2 cellular contexts compared by ENCODE assay signal in the genomic region with DNA sequence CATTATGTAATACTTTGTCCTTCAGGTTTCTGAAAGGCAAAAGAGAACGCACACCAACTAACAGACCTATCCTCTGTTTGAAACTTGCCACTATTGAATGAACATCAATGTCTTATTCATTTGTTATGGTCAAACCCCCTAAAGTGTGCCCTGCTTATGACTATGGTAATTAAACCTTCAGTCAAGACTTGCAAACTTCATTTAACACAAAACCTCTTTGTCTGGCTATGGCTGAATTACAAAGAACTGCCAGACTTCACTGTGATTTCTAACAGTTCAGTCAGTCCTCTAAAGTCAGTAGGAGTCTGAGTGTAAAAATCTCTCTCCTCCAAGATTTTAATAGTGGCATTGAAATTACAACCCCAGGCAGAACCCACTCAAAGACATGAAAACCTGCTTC.
TF ChIP-seq lines count a peak whose summit lies in the region.

No MANE protein-coding gene starts in this region.

TF ChIP-seq in GM23338, 12 proteins besides CTCF, POLR2A, EP300 and RAD21 (continued from another document):
- TF ChIP-seq, protein P1, sequence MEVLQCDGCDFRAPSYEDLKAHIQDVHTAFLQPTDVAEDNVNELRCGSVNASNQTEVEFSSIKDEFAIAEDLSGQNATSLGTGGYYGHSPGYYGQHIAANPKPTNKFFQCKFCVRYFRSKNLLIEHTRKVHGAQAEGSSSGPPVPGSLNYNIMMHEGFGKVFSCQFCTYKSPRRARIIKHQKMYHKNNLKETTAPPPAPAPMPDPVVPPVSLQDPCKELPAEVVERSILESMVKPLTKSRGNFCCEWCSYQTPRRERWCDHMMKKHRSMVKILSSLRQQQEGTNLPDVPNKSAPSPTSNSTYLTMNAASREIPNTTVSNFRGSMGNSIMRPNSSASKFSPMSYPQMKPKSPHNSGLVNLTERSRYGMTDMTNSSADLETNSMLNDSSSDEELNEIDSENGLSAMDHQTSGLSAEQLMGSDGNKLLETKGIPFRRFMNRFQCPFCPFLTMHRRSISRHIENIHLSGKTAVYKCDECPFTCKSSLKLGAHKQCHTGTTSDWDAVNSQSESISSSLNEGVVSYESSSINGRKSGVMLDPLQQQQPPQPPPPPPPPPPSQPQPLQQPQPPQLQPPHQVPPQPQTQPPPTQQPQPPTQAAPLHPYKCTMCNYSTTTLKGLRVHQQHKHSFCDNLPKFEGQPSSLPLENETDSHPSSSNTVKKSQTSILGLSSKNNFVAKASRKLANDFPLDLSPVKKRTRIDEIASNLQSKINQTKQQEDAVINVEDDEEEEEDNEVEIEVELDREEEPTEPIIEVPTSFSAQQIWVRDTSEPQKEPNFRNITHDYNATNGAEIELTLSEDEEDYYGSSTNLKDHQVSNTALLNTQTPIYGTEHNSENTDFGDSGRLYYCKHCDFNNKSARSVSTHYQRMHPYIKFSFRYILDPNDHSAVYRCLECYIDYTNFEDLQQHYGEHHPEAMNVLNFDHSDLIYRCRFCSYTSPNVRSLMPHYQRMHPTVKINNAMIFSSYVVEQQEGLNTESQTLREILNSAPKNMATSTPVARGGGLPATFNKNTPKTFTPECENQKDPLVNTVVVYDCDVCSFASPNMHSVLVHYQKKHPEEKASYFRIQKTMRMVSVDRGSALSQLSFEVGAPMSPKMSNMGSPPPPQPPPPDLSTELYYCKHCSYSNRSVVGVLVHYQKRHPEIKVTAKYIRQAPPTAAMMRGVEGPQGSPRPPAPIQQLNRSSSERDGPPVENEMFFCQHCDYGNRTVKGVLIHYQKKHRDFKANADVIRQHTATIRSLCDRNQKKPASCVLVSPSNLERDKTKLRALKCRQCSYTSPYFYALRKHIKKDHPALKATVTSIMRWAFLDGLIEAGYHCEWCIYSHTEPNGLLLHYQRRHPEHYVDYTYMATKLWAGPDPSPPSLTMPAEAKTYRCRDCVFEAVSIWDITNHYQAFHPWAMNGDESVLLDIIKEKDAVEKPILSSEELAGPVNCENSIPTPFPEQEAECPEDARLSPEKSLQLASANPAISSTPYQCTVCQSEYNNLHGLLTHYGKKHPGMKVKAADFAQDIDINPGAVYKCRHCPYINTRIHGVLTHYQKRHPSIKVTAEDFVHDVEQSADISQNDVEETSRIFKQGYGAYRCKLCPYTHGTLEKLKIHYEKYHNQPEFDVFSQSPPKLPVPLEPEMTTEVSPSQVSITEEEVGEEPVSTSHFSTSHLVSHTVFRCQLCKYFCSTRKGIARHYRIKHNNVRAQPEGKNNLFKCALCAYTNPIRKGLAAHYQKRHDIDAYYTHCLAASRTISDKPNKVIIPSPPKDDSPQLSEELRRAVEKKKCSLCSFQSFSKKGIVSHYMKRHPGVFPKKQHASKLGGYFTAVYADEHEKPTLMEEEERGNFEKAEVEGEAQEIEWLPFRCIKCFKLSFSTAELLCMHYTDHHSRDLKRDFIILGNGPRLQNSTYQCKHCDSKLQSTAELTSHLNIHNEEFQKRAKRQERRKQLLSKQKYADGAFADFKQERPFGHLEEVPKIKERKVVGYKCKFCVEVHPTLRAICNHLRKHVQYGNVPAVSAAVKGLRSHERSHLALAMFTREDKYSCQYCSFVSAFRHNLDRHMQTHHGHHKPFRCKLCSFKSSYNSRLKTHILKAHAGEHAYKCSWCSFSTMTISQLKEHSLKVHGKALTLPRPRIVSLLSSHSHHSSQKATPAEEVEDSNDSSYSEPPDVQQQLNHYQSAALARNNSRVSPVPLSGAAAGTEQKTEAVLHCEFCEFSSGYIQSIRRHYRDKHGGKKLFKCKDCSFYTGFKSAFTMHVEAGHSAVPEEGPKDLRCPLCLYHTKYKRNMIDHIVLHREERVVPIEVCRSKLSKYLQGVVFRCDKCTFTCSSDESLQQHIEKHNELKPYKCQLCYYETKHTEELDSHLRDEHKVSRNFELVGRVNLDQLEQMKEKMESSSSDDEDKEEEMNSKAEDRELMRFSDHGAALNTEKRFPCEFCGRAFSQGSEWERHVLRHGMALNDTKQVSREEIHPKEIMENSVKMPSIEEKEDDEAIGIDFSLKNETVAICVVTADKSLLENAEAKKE (CRISPR knock-in tag; IDR thresholded peaks at IDR 0.05), result no peak
- no peak for TF ChIP-seq EZH2 (IDR thresholded peaks at IDR 0.05; ENCODE audit: low read depth, unreplicated experiment)
- TF ChIP-seq, protein P2, sequence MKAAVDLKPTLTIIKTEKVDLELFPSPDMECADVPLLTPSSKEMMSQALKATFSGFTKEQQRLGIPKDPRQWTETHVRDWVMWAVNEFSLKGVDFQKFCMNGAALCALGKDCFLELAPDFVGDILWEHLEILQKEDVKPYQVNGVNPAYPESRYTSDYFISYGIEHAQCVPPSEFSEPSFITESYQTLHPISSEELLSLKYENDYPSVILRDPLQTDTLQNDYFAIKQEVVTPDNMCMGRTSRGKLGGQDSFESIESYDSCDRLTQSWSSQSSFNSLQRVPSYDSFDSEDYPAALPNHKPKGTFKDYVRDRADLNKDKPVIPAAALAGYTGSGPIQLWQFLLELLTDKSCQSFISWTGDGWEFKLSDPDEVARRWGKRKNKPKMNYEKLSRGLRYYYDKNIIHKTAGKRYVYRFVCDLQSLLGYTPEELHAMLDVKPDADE (IDR thresholded peaks at IDR 0.05), result no peak

TF ChIP-seq in IMR-90, 13 proteins besides CTCF, POLR2A, EP300 and RAD21 (continued from another document):
- TF ChIP-seq RCOR1 (IDR thresholded peaks at IDR 0.05; ENCODE audit: insufficient replicate concordance, low read length), result no peak
- no peak for TF ChIP-seq SMC3 (IDR thresholded peaks at IDR 0.05; ENCODE audit: low read depth, low read length)
- TF ChIP-seq, protein P3, sequence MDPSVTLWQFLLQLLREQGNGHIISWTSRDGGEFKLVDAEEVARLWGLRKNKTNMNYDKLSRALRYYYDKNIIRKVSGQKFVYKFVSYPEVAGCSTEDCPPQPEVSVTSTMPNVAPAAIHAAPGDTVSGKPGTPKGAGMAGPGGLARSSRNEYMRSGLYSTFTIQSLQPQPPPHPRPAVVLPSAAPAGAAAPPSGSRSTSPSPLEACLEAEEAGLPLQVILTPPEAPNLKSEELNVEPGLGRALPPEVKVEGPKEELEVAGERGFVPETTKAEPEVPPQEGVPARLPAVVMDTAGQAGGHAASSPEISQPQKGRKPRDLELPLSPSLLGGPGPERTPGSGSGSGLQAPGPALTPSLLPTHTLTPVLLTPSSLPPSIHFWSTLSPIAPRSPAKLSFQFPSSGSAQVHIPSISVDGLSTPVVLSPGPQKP (IDR thresholded peaks at IDR 0.05; ENCODE audit: borderline replicate concordance, low read depth, low read length), result no peak
- TF ChIP-seq BHLHE40 (IDR thresholded peaks at IDR 0.05; ENCODE audit: low read depth, low read length), result no peak
- no peak for TF ChIP-seq FOS (IDR thresholded peaks at IDR 0.05; ENCODE audit: low read depth, low read length)
